6 cellular contexts compared by ENCODE assay signal in genomic region chr16:69139464-69139863, GRCh38. TPM values are rescaled to one million over a fixed set of nuclear protein-coding genes. Genes with fewer than 3 reads are reported as not detected.
DNase-seq lines count a peak whose midpoint lies in the region; ATAC-seq, FAIRE-seq and TF ChIP-seq lines count a peak whose summit lies in the region.
"Not testable (repeated sequence)": the region's sequence is repeated elsewhere in the genome, so short reads cannot be mapped to it uniquely, and the experiment has no call there.
"Had no signal": no experiment of that assay in that cellular context is flagged by ENCODE, and none has a peak within 500 bp of the region (broad histone marks: within the 10 kb centered on the region; RNA-seq: fewer than 3 reads in every experiment).

No MANE protein-coding gene starts in this region.

- not testable (repeated sequence) for H3K4me1 ChIP-seq in A549; HEK293 (ENCODE audit: control insufficient read depth, insufficient read depth, low read length)

- not testable (repeated sequence) for H3K27me3 ChIP-seq in CD4-positive, alpha-beta T cell (ENCODE audit: control insufficient read depth, insufficient read depth, low read length)

- H3K36me3 Mint-ChIP-seq in CD4-positive, alpha-beta T cell (ENCODE audit: low read depth): peaks cover 78% of the 10 kb centered on the region
- H3K36me3 Mint-ChIP-seq in T-helper 2 cell treated with Interferon-gamma antibody and Interleukin-4, amounts not matched to agents 5 μg/mL and 100 μg/mL, for 36 hours (ENCODE audit: low read depth): peaks cover 53% of the 10 kb centered on the region
- not testable (repeated sequence) for H3K36me3 Mint-ChIP-seq in glutamatergic neuron (ENCODE audit: unreplicated experiment)

- not testable (repeated sequence) for H3K4me3 ChIP-seq in A549; HEK293 (ENCODE audit: low read depth, low read length)

- CTCF ChIA-PET in A549 (lab: Yijun Ruan, JAX) (interaction anchor here (0.9 to 1.2 kb wide), 3 partner anchors 10 to 237 kb away, joined by 3 to 9 read pairs (median 3); no protein-coding TSS in a partner anchor), HEK293 (lab: Yijun Ruan, JAX) (interaction anchor here (1.2 to 2.0 kb wide), 2 partner anchors 11 to 16 kb away, joined by 5 to 12 read pairs; no protein-coding TSS in a partner anchor)
- CTCF ChIA-PET in CD4-positive, alpha-beta T cell (lab: Charles Lee): interaction anchor here (1.4 kb wide), 1 partner anchor 11 kb away, joined by 3 read pairs; no protein-coding TSS in a partner anchor

- H3K36me3 ChIP-seq in HEK293 (ENCODE audit: control insufficient read depth in 2 of 2, insufficient read depth in 1 of 2, low read length in 2 of 2): peaks cover 62 to 82% of the 10 kb centered on the region in 2 experiments

- TF ChIP-seq POLR2A in A549 (IDR thresholded peaks at IDR 0.05; ENCODE audit: low read length): not testable (repeated sequence)

- H3K27ac ChIP-seq in A549; CD4-positive, alpha-beta T cell (ENCODE audit: low read depth, low read length); HEK293 (ENCODE audit: extremely low read depth, low read depth, low read length): not testable (repeated sequence)

- not testable (repeated sequence) for H3K4me3 Mint-ChIP-seq in CD4-positive, alpha-beta T cell; T-helper 2 cell treated with Interferon-gamma antibody and Interleukin-4, amounts not matched to agents 5 μg/mL and 100 μg/mL, for 36 hours; glutamatergic neuron (ENCODE audit: unreplicated experiment)

- 95% methylated on average over 7 of the region's 7 CpGs for WGBS in A549 (ENCODE audit: missing lambda C conversion rate)

- H3K9me3 ChIP-seq in A549; CD4-positive, alpha-beta T cell (ENCODE audit: control insufficient read depth, low read length); HEK293 (ENCODE audit: control insufficient read depth, insufficient read depth, low read depth, low read length): not testable (repeated sequence)

- not testable (repeated sequence) for TF ChIP-seq EP300 in A549 (IDR thresholded peaks at IDR 0.05)

- peak overlapping the region; percentile 12 for H3K27ac Mint-ChIP-seq in CD4-positive, alpha-beta T cell
- H3K27ac Mint-ChIP-seq in T-helper 2 cell treated with Interferon-gamma antibody and Interleukin-4, amounts not matched to agents 5 μg/mL and 100 μg/mL, for 36 hours: peak overlapping the region; percentile 8
- peak overlapping the region; percentile 99 for H3K27ac Mint-ChIP-seq in glutamatergic neuron (ENCODE audit: unreplicated experiment)

- H3K27me3 Mint-ChIP-seq in CD4-positive, alpha-beta T cell; T-helper 2 cell treated with Interferon-gamma antibody and Interleukin-4, amounts not matched to agents 5 μg/mL and 100 μg/mL, for 36 hours (ENCODE audit: low read depth); glutamatergic neuron (ENCODE audit: unreplicated experiment): not testable (repeated sequence)

- not testable (repeated sequence) for TF ChIP-seq CTCF in A549 (IDR thresholded peaks at IDR 0.05); CD4-positive, alpha-beta T cell (IDR thresholded peaks at IDR 0.05); HEK293 (tag by site-specific recombination; IDR thresholded peaks at IDR 0.05); glutamatergic neuron (IDR thresholded peaks at IDR 0.05; ENCODE audit: partially characterized antibody, unreplicated experiment)

- not testable (repeated sequence) for TF ChIP-seq RAD21 in A549 (conservative IDR thresholded peaks at IDR 0.05 in 1 of 2, IDR thresholded peaks at IDR 0.05 in 1 of 2)

- not testable (repeated sequence) for H3K9me3 Mint-ChIP-seq in CD4-positive, alpha-beta T cell; T-helper 2 cell treated with Interferon-gamma antibody and Interleukin-4, amounts not matched to agents 5 μg/mL and 100 μg/mL, for 36 hours; glutamatergic neuron (ENCODE audit: unreplicated experiment)

- not testable (repeated sequence) for DNase-seq in A549 (ENCODE audit: low read depth in 1 of 2, low spot score in 1 of 2); CD4-positive, alpha-beta T cell; T-helper 2 cell treated with Interferon-gamma antibody and Interleukin-4, amounts not matched to agents 5 μg/mL and 100 μg/mL, for 36 hours (ENCODE audit: low spot score); glutamatergic neuron

- not testable (repeated sequence) for ATAC-seq in A549; CD4-positive, alpha-beta T cell (ENCODE audit: poor library complexity)

- H3K4me1 Mint-ChIP-seq in CD4-positive, alpha-beta T cell (ENCODE audit: low read depth); T-helper 2 cell treated with Interferon-gamma antibody and Interleukin-4, amounts not matched to agents 5 μg/mL and 100 μg/mL, for 36 hours (ENCODE audit: low read depth): not testable (repeated sequence)
- H3K4me1 Mint-ChIP-seq in glutamatergic neuron (ENCODE audit: low read depth, unreplicated experiment): peaks cover 36% of the 10 kb centered on the region

- POLR2A ChIA-PET in A549 (lab: Yijun Ruan, JAX): interaction anchor here (0.7 kb wide), 1 partner anchor 191 kb away, joined by 7 read pairs; the partner anchor contains the start of gene PDF
- POLR2A ChIA-PET in CD4-positive, alpha-beta T cell (lab: Charles Lee); HEK293 (lab: Yijun Ruan, JAX): not testable (repeated sequence)

- H3K4me2 ChIP-seq in A549: not testable (repeated sequence)

- FAIRE-seq in A549 (lab: Jason Lieb, UNC): not testable (repeated sequence)

- intact Hi-C loops in CD4-positive, alpha-beta T cell (cut with DNase I, micrococcal nuclease): not testable (repeated sequence)

TF ChIP-seq in A549, 52 proteins besides CTCF, POLR2A, EP300 and RAD21:
- TF ChIP-seq ZC3H11A (IDR thresholded peaks at IDR 0.05): peak; percentile 96

TF ChIP-seq in HEK293, 187 proteins besides CTCF, POLR2A, EP300 and RAD21 (continues in another document):
- TF ChIP-seq ZNF623 (tag by site-specific recombination; IDR thresholded peaks at IDR 0.05): peak; percentile 84
- peak; percentile 88 for TF ChIP-seq ZNF140 (tag by site-specific recombination; IDR thresholded peaks at IDR 0.05)
- TF ChIP-seq AEBP2 (tag by site-specific recombination; IDR thresholded peaks at IDR 0.05; ENCODE audit: borderline replicate concordance): 0 out of 2 replicates have a peak, but pooled peaks have one; percentile 42
- peak; percentile 33; the same call in 1 of the 2 replicates for TF ChIP-seq ZNF654 (tag by site-specific recombination; IDR thresholded peaks at IDR 0.05; ENCODE audit: low read depth)
- TF ChIP-seq ZBTB8A (tag by site-specific recombination; IDR thresholded peaks at IDR 0.05): peak; percentile 68

RNA-seq across cellular contexts. Expression of gene UTP4, which starts 7.0 kb away (rescaled TPM):
- polyA plus RNA-seq in A549 (2011; rRNA removed) (118 TPM in 2 replicates), A549 (2017; fragmentation: RNase III; extraction: RNeasy Plus Mini Kit Qiagen cat#74134 plus additional on column Dnase treatment) (77.1 to 87.3 TPM (median 78.8 TPM) in 3 replicates)
- polyA plus RNA-seq in A549 (2012; cell fraction: cytosol; rRNA removed): 97.9 and 112 TPM in 2 replicates
- 101 and 109 TPM in 2 replicates for polyA plus RNA-seq in A549 (2012; cell fraction: nucleus; rRNA removed)
- polyA minus RNA-seq in A549 (2011; rRNA and poly(A)+ RNA removed): 132 and 150 TPM in 2 replicates
- 10 to 100 TPM; 40.1 to 40.3 TPM for total RNA-seq in CD4-positive, alpha-beta T cell
- total RNA-seq in glutamatergic neuron (ENCODE audit: unreplicated experiment): 70.7 TPM

RNA-seq across cellular contexts. Expression of gene CHTF8, which starts 7.1 kb away (rescaled TPM):
- 81.6 and 113 TPM in 2 replicates for polyA plus RNA-seq in A549 (2011; rRNA removed)
- polyA plus RNA-seq in A549 (2012; cell fraction: cytosol; rRNA removed): 64.0 and 84.3 TPM in 2 replicates
- 57.0 and 81.5 TPM in 2 replicates for polyA plus RNA-seq in A549 (2012; cell fraction: nucleus; rRNA removed)
- 72.5 to 82.7 TPM (median 78.7 TPM) in 3 replicates for polyA plus RNA-seq in A549 (2017; fragmentation: RNase III; extraction: RNeasy Plus Mini Kit Qiagen cat#74134 plus additional on column Dnase treatment)
- polyA minus RNA-seq in A549 (2011; rRNA and poly(A)+ RNA removed): 132 and 175 TPM in 2 replicates
- total RNA-seq in CD4-positive, alpha-beta T cell: 10 to 100 TPM; 25.8 to 28.5 TPM
- 116 TPM for total RNA-seq in glutamatergic neuron (ENCODE audit: unreplicated experiment)

RNA-seq across cellular contexts. Expression of gene HAS3, which starts 34.0 kb away (rescaled TPM):
- polyA plus RNA-seq in A549 (2011; rRNA removed): 9.1 and 11.1 TPM in 2 replicates
- polyA plus RNA-seq in A549 (2012; cell fraction: cytosol; rRNA removed): 23.0 and 37.0 TPM in 2 replicates
- 51.5 and 90.9 TPM in 2 replicates for polyA plus RNA-seq in A549 (2012; cell fraction: nucleus; rRNA removed)
- 12.4 to 18.6 TPM (median 14.1 TPM) in 3 replicates for polyA plus RNA-seq in A549 (2017; fragmentation: RNase III; extraction: RNeasy Plus Mini Kit Qiagen cat#74134 plus additional on column Dnase treatment)
- 16.0 and 17.6 TPM in 2 replicates for polyA minus RNA-seq in A549 (2011; rRNA and poly(A)+ RNA removed)
- 1 to 10 TPM; 3.2 to 3.4 TPM for total RNA-seq in CD4-positive, alpha-beta T cell
- 0.42 TPM for total RNA-seq in glutamatergic neuron (ENCODE audit: unreplicated experiment)
- polyA plus RNA-seq: CD14-positive monocyte had no signal

RNA-seq across cellular contexts. Expression of gene SNTB2, which starts 47.5 kb away (rescaled TPM):
- polyA plus RNA-seq in A549 (2011; rRNA removed) (19.2 and 20.8 TPM in 2 replicates), A549 (2017; fragmentation: RNase III; extraction: RNeasy Plus Mini Kit Qiagen cat#74134 plus additional on column Dnase treatment) (7.4 to 8.4 TPM (median 7.8 TPM) in 3 replicates)
- 6.5 and 8.9 TPM in 2 replicates for polyA plus RNA-seq in A549 (2012; cell fraction: cytosol; rRNA removed)
- 5.0 and 8.9 TPM in 2 replicates for polyA plus RNA-seq in A549 (2012; cell fraction: nucleus; rRNA removed)
- polyA minus RNA-seq in A549 (2011; rRNA and poly(A)+ RNA removed): 48.7 and 52.1 TPM in 2 replicates
- 10 to 100 TPM; 10.1 to 11.4 TPM for total RNA-seq in CD4-positive, alpha-beta T cell
- total RNA-seq in glutamatergic neuron (ENCODE audit: unreplicated experiment): 26.8 TPM

Comparison
In these comparisons a context has a peak if more than half of its experiments do, and no peak if none do; other contexts are left out.
1. H3K27ac Mint-ChIP-seq: peak in every context shown above with its lines; median percentile 99 in glutamatergic neuron; 12 in CD4-positive, alpha-beta T cell; 8 in T-helper 2 cell treated with Interferon-gamma antibody and Interleukin-4, amounts not matched to agents 5 μg/mL and 100 μg/mL, for 36 hours.